In the genomic region with DNA sequence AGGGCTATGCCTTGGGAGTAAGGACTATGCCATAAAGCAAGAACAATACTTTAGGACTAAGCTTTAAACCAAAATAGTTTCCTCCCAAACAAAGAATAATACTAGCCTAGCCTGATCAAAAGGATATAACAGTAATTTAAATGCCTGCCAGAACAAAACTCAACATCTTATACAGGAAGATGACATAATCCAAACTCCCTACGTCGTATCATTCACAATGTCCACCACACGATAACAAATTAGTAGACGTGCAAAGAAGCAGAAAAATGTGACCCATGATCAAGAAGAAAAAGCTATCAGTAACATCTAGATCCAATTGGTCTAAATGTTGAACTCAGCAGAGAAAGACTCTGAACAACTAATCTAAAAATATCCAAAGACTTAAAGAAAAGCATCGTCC, we compare ENCODE assay signal across 24 cellular contexts.
DNase-seq lines count a peak whose midpoint lies in the region; ATAC-seq, FAIRE-seq and TF ChIP-seq lines count a peak whose summit lies in the region.
"Had no signal": no experiment of that assay in that cellular context is flagged by ENCODE, and none has a peak within 500 bp of the region (broad histone marks: within the 10 kb centered on the region; RNA-seq: fewer than 3 reads in every experiment).

No MANE protein-coding gene starts in this region.

- TF ChIP-seq RAD21 in HepG2 (CRISPR knock-in tag; IDR thresholded peaks at IDR 0.05), result no peak
- TF ChIP-seq RAD21 in K562 (CRISPR knock-in tag; conservative IDR thresholded peaks at IDR 0.05 in 1 of 2, IDR thresholded peaks at IDR 0.05 in 1 of 2), result no peak

- TF ChIP-seq POLR2A in HepG2 (IDR thresholded peaks at IDR 0.05; ENCODE audit: insufficient read depth in 1 of 2, low read depth in 2 of 2, low read length in 2 of 2) (no peak), right lobe of liver (IDR thresholded peaks at IDR 0.05) (no peak), K562 (conservative IDR thresholded peaks at IDR 0.05) (no peak)

- H4K20me1 ChIP-seq in HepG2 (ENCODE audit: insufficient read depth, low read length) (no peaks in the 10 kb centered on the region), K562 (replicated peaks; ENCODE audit: control insufficient read depth, insufficient read depth, low read length) (no peaks in the 10 kb centered on the region)
- H4K20me1 ChIP-seq: BLaER1 treated with 17β-estradiol and CSF1 and Interleukin-3, amounts not matched to agents 10 nM and 100 nM had no signal

- no peak for ATAC-seq in HepG2
- no peak for ATAC-seq in right lobe of liver
- ATAC-seq in K562, result no peak
- ATAC-seq in memory B cell (ENCODE audit: low read depth), result no peak
- no peak for ATAC-seq in HG03354 (IDR thresholded peaks at IDR 0.05; ENCODE audit: poor library complexity, severe bottlenecking, unreplicated experiment)
- ATAC-seq in left ventricle myocardium superior, result no peak
- ATAC-seq: A549; CD8-positive, alpha-beta T cell; GM12878 had no signal

- no peak for FAIRE-seq in HepG2 (lab: Jason Lieb, UNC)
- FAIRE-seq in K562 (lab: Jason Lieb, UNC), result no peak
- FAIRE-seq: A549, GM12878, GM19239 had no signal

- H3K9me3 ChIP-seq in HepG2 (ENCODE audit: low read length), result no peaks in the 10 kb centered on the region
- no peaks in the 10 kb centered on the region for H3K9me3 ChIP-seq in right lobe of liver
- H3K9me3 ChIP-seq in K562 (replicated peaks; ENCODE audit: control insufficient read depth, insufficient read depth, low read depth, low read length), result no peaks in the 10 kb centered on the region
- H3K9me3 ChIP-seq: A549; BLaER1 treated with 17β-estradiol and CSF1 and Interleukin-3, amounts not matched to agents 10 nM and 100 nM had no signal

- H3K4me3 ChIP-seq in HepG2 (replicated peaks in 1 of 3; ENCODE audit: insufficient read depth in 1 of 3, low read depth in 2 of 3, low read length in 3 of 3) (no peak overlapping the region), right lobe of liver (no peak overlapping the region), K562 (no peak overlapping the region)
- H3K4me3 ChIP-seq: A549; BLaER1 treated with 17β-estradiol and CSF1 and Interleukin-3, amounts not matched to agents 10 nM and 100 nM; GM12878 had no signal

- peaks cover 10% of the 10 kb centered on the region for H3K4me1 Mint-ChIP-seq in memory B cell

- intact Hi-C loops in HepG2 (cut with micrococcal nuclease; ENCODE audit: unreplicated experiment) (no loop called here), right lobe of liver (cut with DNase I) (no loop called here), K562 (cut with micrococcal nuclease) (no loop called here), left ventricle myocardium superior (cut with micrococcal nuclease) (no loop called here)

- DNase-seq in HepG2 (ENCODE audit: low spot score), result no peak
- DNase-seq in right lobe of liver, result no peak
- DNase-seq in K562 (ENCODE audit: extremely low read depth in 1 of 4, low spot score in 3 of 4), result no peak
- DNase-seq in memory B cell (ENCODE audit: low spot score in 2 of 2), result no peak
- no peak for DNase-seq in left ventricle myocardium superior
- DNase-seq: AML-193; CD4-positive, alpha-beta T cell; CD8-positive, alpha-beta T cell; COR-L47; DMS 273 treated with DMSO at 0.1 percent for 48 hours; DMS153; DMS53; DMS79; DND-41; EL; GDM1 had no signal

- no peaks in the 10 kb centered on the region for H3K9me1 ChIP-seq in K562 (ENCODE audit: control insufficient read depth, insufficient read depth, low read length)

- in situ Hi-C loops in HepG2 (cut with HindIII; ENCODE audit: extremely low pct_ligation_motif_present, low pct_unique_long_range_greater_than_20kb) (no loop called here), K562 (cut with MboI) (no loop called here)

- H3K27me3 Mint-ChIP-seq in memory B cell, result no peaks in the 10 kb centered on the region
- H3K27me3 Mint-ChIP-seq: B cell; CD4-positive, alpha-beta T cell had no signal

- CTCF ChIA-PET in HepG2 (lab: Yijun Ruan, JAX; ENCODE audit: low intra/inter-chr PET ratio, low total read pairs), result no interaction called here
- CTCF ChIA-PET in K562 (lab: Yijun Ruan, JAX; ENCODE audit: low intra/inter-chr PET ratio), result no interaction called here

- H3K27me3 ChIP-seq in HepG2 (ENCODE audit: control insufficient read depth in 1 of 2, insufficient read depth in 2 of 2, low read length in 2 of 2), result peaks cover 0 to 11% of the 10 kb centered on the region in 2 experiments; a peak in 1 of 5 replicates
- no peaks in the 10 kb centered on the region for H3K27me3 ChIP-seq in right lobe of liver
- H3K27me3 ChIP-seq in K562 (ENCODE audit: control insufficient read depth in 2 of 2, insufficient read depth in 2 of 2, low read length in 2 of 2), result peaks cover 0 to 16% of the 10 kb centered on the region in 2 experiments; a peak in 1 of 5 replicates

- no peaks in the 10 kb centered on the region for H3K9me3 Mint-ChIP-seq in memory B cell
- H3K9me3 Mint-ChIP-seq: CD4-positive, alpha-beta T cell; CD8-positive, alpha-beta T cell had no signal

- H3K79me2 ChIP-seq in HepG2 (ENCODE audit: insufficient read depth, low read length) (no peaks in the 10 kb centered on the region), K562 (ENCODE audit: control insufficient read depth, insufficient read depth, low read length) (no peaks in the 10 kb centered on the region)

- TF ChIP-seq EP300 in HepG2 (IDR thresholded peaks at IDR 0.05; ENCODE audit: low read depth in 2 of 2, low read length in 2 of 2) (no peak), HepG2 (CRISPR knock-in tag; IDR thresholded peaks at IDR 0.05; ENCODE audit: borderline replicate concordance) (no peak), K562 (IDR thresholded peaks at IDR 0.05; ENCODE audit: low read length) (no peak)

- H3K9ac ChIP-seq in HepG2 (ENCODE audit: insufficient read depth, low read depth, low read length), result no peak overlapping the region
- no peak overlapping the region for H3K9ac ChIP-seq in K562 (ENCODE audit: insufficient read depth in 1 of 2, low read depth in 2 of 2, low read length in 2 of 2)
- H3K9ac ChIP-seq: BLaER1 treated with 17β-estradiol and CSF1 and Interleukin-3, amounts not matched to agents 10 nM and 100 nM had no signal

- BruUV-seq in HepG2 (replicated peaks; lab: Mats Ljungman, UMichigan) (no TSS peak), K562 (replicated peaks; lab: Mats Ljungman, UMichigan) (no TSS peak)

- peak overlapping the region; percentile 11 for H3K27ac Mint-ChIP-seq in memory B cell
- H3K27ac Mint-ChIP-seq: CD4-positive, alpha-beta T cell; CD8-positive, alpha-beta T cell had no signal

- H3K4me2 ChIP-seq in HepG2 (ENCODE audit: low read depth, low read length) (no peak overlapping the region), K562 (ENCODE audit: insufficient read depth, low read length) (no peak overlapping the region)
- H3K4me2 ChIP-seq: A549; BLaER1 treated with 17β-estradiol and CSF1 and Interleukin-3, amounts not matched to agents 10 nM and 100 nM had no signal

- H2AFZ ChIP-seq in HepG2 (ENCODE audit: low read length), result no peak overlapping the region
- H2AFZ ChIP-seq in K562 (ENCODE audit: low read depth, low read length), result peak overlapping the region; percentile 14; the same call in 1 of the 2 replicates

- no peaks in the 10 kb centered on the region for H3K36me3 Mint-ChIP-seq in memory B cell
- H3K36me3 Mint-ChIP-seq: CD8-positive, alpha-beta T cell had no signal

- H3K4me3 Mint-ChIP-seq in memory B cell, result no peak overlapping the region
- H3K4me3 Mint-ChIP-seq: B cell; CD4-positive, alpha-beta T cell; CD8-positive, alpha-beta T cell had no signal

- WGBS in HepG2 (ENCODE audit: low lambda C conversion rate), result 67% methylated on average over 5 of the region's 5 CpGs
- WGBS in right lobe of liver (ENCODE audit: insufficient coverage, low coverage, low lambda C conversion rate, missing lambda C conversion rate), result 96% methylated on average over 5 of the region's 5 CpGs
- 32% methylated on average over 5 of the region's 5 CpGs for WGBS in K562 (ENCODE audit: insufficient coverage, low coverage, missing lambda C conversion rate)

- TF ChIP-seq CTCF in HepG2 (CRISPR knock-in tag; IDR thresholded peaks at IDR 0.05), result no peak
- no peak for TF ChIP-seq CTCF in right lobe of liver (IDR thresholded peaks at IDR 0.05)
- TF ChIP-seq CTCF in K562 (IDR thresholded peaks at IDR 0.05 in 2 of 3, conservative IDR thresholded peaks at IDR 0.05 in 1 of 3; ENCODE audit: insufficient read depth in 2 of 3, low read depth in 1 of 3, low read length in 3 of 3), result no peak

- POLR2A ChIA-PET in HepG2 (lab: Yijun Ruan, JAX) (no interaction called here), K562 (lab: Yijun Ruan, JAX) (interaction anchor here (0.6 to 1.0 kb wide), 3 partner anchors 22 to 284 kb away, joined by 3 to 4 read pairs (median 3); no protein-coding TSS in a partner anchor)

- H3K36me3 ChIP-seq in HepG2 (replicated peaks in 1 of 2; ENCODE audit: control insufficient read depth in 1 of 2, insufficient read depth in 2 of 2, low read length in 2 of 2) (no peaks in the 10 kb centered on the region), right lobe of liver (no peaks in the 10 kb centered on the region), K562 (ENCODE audit: control insufficient read depth, insufficient read depth, low read length) (no peaks in the 10 kb centered on the region)
- H3K36me3 ChIP-seq: BLaER1 treated with 17β-estradiol and CSF1 and Interleukin-3, amounts not matched to agents 10 nM and 100 nM had no signal

- H3K4me1 ChIP-seq in HepG2 (ENCODE audit: insufficient read depth, low read length) (peaks cover 6% of the 10 kb centered on the region; the same call in 1 of the 2 replicates), right lobe of liver (no peaks in the 10 kb centered on the region), K562 (replicated peaks in 1 of 2; ENCODE audit: control insufficient read depth in 2 of 2, insufficient read depth in 2 of 2, low read length in 2 of 2) (peaks cover 0 to 11% of the 10 kb centered on the region in 2 experiments; a peak in 4 of 5 replicates)
- H3K4me1 ChIP-seq: A549 had no signal

- no peak overlapping the region for H3K27ac ChIP-seq in HepG2 (ENCODE audit: extremely low read length, insufficient read depth, low read length)
- no peak overlapping the region for H3K27ac ChIP-seq in right lobe of liver
- no peak overlapping the region for H3K27ac ChIP-seq in K562 (ENCODE audit: extremely low read depth, low read depth, low read length)
- H3K27ac ChIP-seq: 22Rv1; A549; BLaER1 treated with 17β-estradiol and CSF1 and Interleukin-3, amounts not matched to agents 10 nM and 100 nM; C4-2B had no signal

TF ChIP-seq in K562, 482 proteins besides CTCF, POLR2A, EP300 and RAD21 (continues in another document):
- TF ChIP-seq, protein P1, sequence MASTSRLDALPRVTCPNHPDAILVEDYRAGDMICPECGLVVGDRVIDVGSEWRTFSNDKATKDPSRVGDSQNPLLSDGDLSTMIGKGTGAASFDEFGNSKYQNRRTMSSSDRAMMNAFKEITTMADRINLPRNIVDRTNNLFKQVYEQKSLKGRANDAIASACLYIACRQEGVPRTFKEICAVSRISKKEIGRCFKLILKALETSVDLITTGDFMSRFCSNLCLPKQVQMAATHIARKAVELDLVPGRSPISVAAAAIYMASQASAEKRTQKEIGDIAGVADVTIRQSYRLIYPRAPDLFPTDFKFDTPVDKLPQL (IDR thresholded peaks at IDR 0.05; ENCODE audit: extremely low read depth, insufficient read length), result no peak
- TF ChIP-seq KLF13 (tag; IDR thresholded peaks at IDR 0.05; ENCODE audit: borderline replicate concordance, low read depth) (no peak), TEAD4 (IDR thresholded peaks at IDR 0.05; ENCODE audit: low read length) (no peak), TEAD4 (CRISPR knock-in tag; IDR thresholded peaks at IDR 0.05; ENCODE audit: borderline replicate concordance) (no peak), NR3C1 (CRISPR knock-in tag; IDR thresholded peaks at IDR 0.05) (no peak)
